ENCODE assay signal across 8 cellular contexts in genomic region chr5:11903614-11904269, GRCh38. TPM values are rescaled to one million over a fixed set of nuclear protein-coding genes. Genes with fewer than 3 reads are reported as not detected.
A peak's percentile ranks its signal among the peaks of the same experiment; 100 is the strongest.
DNase-seq lines count a peak whose midpoint lies in the region; ATAC-seq and TF ChIP-seq lines count a peak whose summit lies in the region.

No MANE protein-coding gene starts in this region.

- H3K79me2 ChIP-seq in neural progenitor cell (ENCODE audit: low read depth): peaks cover 29% of the 10 kb centered on the region

- CTCF ChIA-PET in A673 (lab: Charles Lee): no interaction called here

- no TSS peak for BruUV-seq in A673 (replicated peaks; lab: Mats Ljungman, UMichigan)

- no peaks in the 10 kb centered on the region for H3K9me3 Mint-ChIP-seq in endothelial cell (ENCODE audit: unreplicated experiment)
- no peaks in the 10 kb centered on the region for H3K9me3 Mint-ChIP-seq in neural progenitor cell
- H3K9me3 Mint-ChIP-seq in activated T-helper 1 cell treated with anti-CD3 and anti-CD28 coated beads, Interleukin-12 subunit alpha, Interleukin-12 subunit beta, Interleukin-2, Interleukin-4 antibody, amounts not matched to agents 30 ng/mL and 10 ng/mL and 1 ng/mL, durations not matched to agents 14 hours and 24 hours and 36 hours: no peaks in the 10 kb centered on the region

- H3K4me3 Mint-ChIP-seq in endothelial cell (ENCODE audit: unreplicated experiment): peak overlapping the region; percentile 79
- H3K4me3 Mint-ChIP-seq in neural progenitor cell: peak overlapping the region; percentile 85
- H3K4me3 Mint-ChIP-seq in activated T-helper 1 cell treated with anti-CD3 and anti-CD28 coated beads, Interleukin-12 subunit alpha, Interleukin-12 subunit beta, Interleukin-2, Interleukin-4 antibody, amounts not matched to agents 30 ng/mL and 10 ng/mL and 1 ng/mL, durations not matched to agents 14 hours and 24 hours and 36 hours: no peak overlapping the region

- H3K4me1 Mint-ChIP-seq in endothelial cell (ENCODE audit: unreplicated experiment) (peaks cover 6% of the 10 kb centered on the region), neural progenitor cell (peaks cover 30% of the 10 kb centered on the region)
- H3K4me1 Mint-ChIP-seq in activated T-helper 1 cell treated with anti-CD3 and anti-CD28 coated beads, Interleukin-12 subunit alpha, Interleukin-12 subunit beta, Interleukin-2, Interleukin-4 antibody, amounts not matched to agents 30 ng/mL and 10 ng/mL and 1 ng/mL, durations not matched to agents 14 hours and 24 hours and 36 hours (ENCODE audit: low read depth): no peaks in the 10 kb centered on the region

- no peak overlapping the region for H3K9ac ChIP-seq in neural progenitor cell

- H3K27ac Mint-ChIP-seq in endothelial cell (ENCODE audit: unreplicated experiment) (no peak overlapping the region), neural progenitor cell (no peak overlapping the region)
- H3K27ac Mint-ChIP-seq in activated T-helper 1 cell treated with anti-CD3 and anti-CD28 coated beads, Interleukin-12 subunit alpha, Interleukin-12 subunit beta, Interleukin-2, Interleukin-4 antibody, amounts not matched to agents 30 ng/mL and 10 ng/mL and 1 ng/mL, durations not matched to agents 14 hours and 24 hours and 36 hours: no peak overlapping the region

- H3K36me3 Mint-ChIP-seq in endothelial cell (ENCODE audit: low read depth, unreplicated experiment) (no peaks in the 10 kb centered on the region), neural progenitor cell (no peaks in the 10 kb centered on the region)
- H3K36me3 Mint-ChIP-seq in activated T-helper 1 cell treated with anti-CD3 and anti-CD28 coated beads, Interleukin-12 subunit alpha, Interleukin-12 subunit beta, Interleukin-2, Interleukin-4 antibody, amounts not matched to agents 30 ng/mL and 10 ng/mL and 1 ng/mL, durations not matched to agents 14 hours and 24 hours and 36 hours (ENCODE audit: low read depth): no peaks in the 10 kb centered on the region

- no peak overlapping the region for H3K27ac ChIP-seq in A673 (ENCODE audit: low read depth, low read length, poor library complexity, severe bottlenecking)
- no peak overlapping the region for H3K27ac ChIP-seq in neural progenitor cell

- intact Hi-C loops in A673 (cut with micrococcal nuclease; ENCODE audit: unreplicated experiment): no loop called here
- intact Hi-C loops in activated T-helper 1 cell treated with anti-CD3 and anti-CD28 coated beads, Interleukin-12 subunit alpha, Interleukin-12 subunit beta, Interleukin-2, Interleukin-4 antibody, amounts not matched to agents 30 ng/mL and 10 ng/mL and 1 ng/mL, durations not matched to agents 14 hours and 24 hours and 36 hours (cut with micrococcal nuclease): no loop called here

- peak overlapping the region; percentile 95 for H2AFZ ChIP-seq in neural progenitor cell (replicated peaks)

- H3K4me3 ChIP-seq in A673 (ENCODE audit: low read depth, low read length, poor library complexity, severe bottlenecking) (no peak overlapping the region), neural progenitor cell (peak overlapping the region; percentile 84)

- H3K4me1 ChIP-seq in A673 (ENCODE audit: insufficient read depth, low read length, poor library complexity, severe bottlenecking) (no peaks in the 10 kb centered on the region), neural progenitor cell (peaks cover 19% of the 10 kb centered on the region)

- peak; percentile 63 for ATAC-seq in GM18909 (IDR thresholded peaks at IDR 0.05; ENCODE audit: poor library complexity, unreplicated experiment)

- no peaks in the 10 kb centered on the region for H3K36me3 ChIP-seq in A673 (ENCODE audit: insufficient read depth, low read length, poor library complexity, severe bottlenecking)
- H3K36me3 ChIP-seq in neural progenitor cell: no peaks in the 10 kb centered on the region

- H3K4me2 ChIP-seq in neural progenitor cell: peak overlapping the region; percentile 93

- H3F3A ChIP-seq in neural progenitor cell (ENCODE audit: low read depth): peaks cover 20% of the 10 kb centered on the region

- H3K9me3 ChIP-seq in A673 (ENCODE audit: low read depth, low read length, poor library complexity, severe bottlenecking): no peaks in the 10 kb centered on the region
- H3K9me3 ChIP-seq in neural progenitor cell (ENCODE audit: low read depth): no peaks in the 10 kb centered on the region

- peaks cover 20% of the 10 kb centered on the region for H3K27me3 Mint-ChIP-seq in endothelial cell (ENCODE audit: unreplicated experiment)
- peaks cover 4% of the 10 kb centered on the region for H3K27me3 Mint-ChIP-seq in neural progenitor cell (ENCODE audit: insufficient read depth, low read depth)
- peaks cover 30% of the 10 kb centered on the region for H3K27me3 Mint-ChIP-seq in activated T-helper 1 cell treated with anti-CD3 and anti-CD28 coated beads, Interleukin-12 subunit alpha, Interleukin-12 subunit beta, Interleukin-2, Interleukin-4 antibody, amounts not matched to agents 30 ng/mL and 10 ng/mL and 1 ng/mL, durations not matched to agents 14 hours and 24 hours and 36 hours (ENCODE audit: insufficient read depth)

- H4K20me1 ChIP-seq in neural progenitor cell (ENCODE audit: low read depth): peaks cover 24% of the 10 kb centered on the region

- peak; percentile 35 for DNase-seq in A673 (ENCODE audit: low spot score)
- DNase-seq in NCI-H446 (lab: John Stamatoyannopoulos, UW): peak; percentile 84 to 95
- peak; percentile 71 for DNase-seq in endothelial cell (ENCODE audit: low spot score)
- DNase-seq in neural progenitor cell (ENCODE audit: low spot score): peak; percentile 90
- DNase-seq in activated T-helper 1 cell treated with anti-CD3 and anti-CD28 coated beads, Interleukin-12 subunit alpha, Interleukin-12 subunit beta, Interleukin-2, Interleukin-4 antibody, amounts not matched to agents 30 ng/mL and 10 ng/mL and 1 ng/mL, durations not matched to agents 14 hours and 24 hours and 36 hours (ENCODE audit: low spot score): no peak
- no peak for DNase-seq in stimulated activated naive CD4-positive, alpha-beta T cell (lab: John Stamatoyannopoulos, UW)
- DNase-seq in activated naive CD4-positive, alpha-beta T cell (lab: John Stamatoyannopoulos, UW): no peak

- POLR2A ChIA-PET in A673 (lab: Charles Lee; ENCODE audit: low non-redundant PET): no interaction called here

- peaks cover 37% of the 10 kb centered on the region for H3K27me3 ChIP-seq in A673 (replicated peaks; ENCODE audit: insufficient read depth, low read depth, low read length, poor library complexity)
- H3K27me3 ChIP-seq in neural progenitor cell: peaks cover 62% of the 10 kb centered on the region

- TF ChIP-seq CTCF in A673 (conservative IDR thresholded peaks at IDR 0.05; ENCODE audit: low read depth, low read length) (no peak), endothelial cell (IDR thresholded peaks at IDR 0.05; ENCODE audit: unreplicated experiment) (peak; percentile 3), neural progenitor cell (IDR thresholded peaks at IDR 0.05) (peak; percentile 34)

RNA-seq across cellular contexts. Expression of gene CTNND2, which starts 0.5 kb away (rescaled TPM):
- not detected in 2 replicates for total RNA-seq in A673 (2021)
- 3.6 TPM for total RNA-seq in endothelial cell (ENCODE audit: unreplicated experiment)
- total RNA-seq in neural progenitor cell (ENCODE audit: low replicate concordance): 13.9 and 14.2 TPM in 2 replicates
- total RNA-seq in activated T-helper 1 cell treated with anti-CD3 and anti-CD28 coated beads, Interleukin-12 subunit alpha, Interleukin-12 subunit beta, Interleukin-2, Interleukin-4 antibody, amounts not matched to agents 30 ng/mL and 10 ng/mL and 1 ng/mL, durations not matched to agents 14 hours and 24 hours and 36 hours: not detected in 2 replicates

Comparison
In these comparisons a context has a peak if more than half of its experiments do, and no peak if none do; other contexts are left out.
1. DNase-seq: peak in A673 (single experiment), NCI-H446 (2 of 2), endothelial cell (single experiment) and neural progenitor cell (single experiment); none in activated T-helper 1 cell treated with anti-CD3 and anti-CD28 coated beads, Interleukin-12 subunit alpha, Interleukin-12 subunit beta, Interleukin-2, Interleukin-4 antibody, amounts not matched to agents 30 ng/mL and 10 ng/mL and 1 ng/mL, durations not matched to agents 14 hours and 24 hours and 36 hours (single experiment), stimulated activated naive CD4-positive, alpha-beta T cell (0 of 6) and activated naive CD4-positive, alpha-beta T cell (0 of 4).